ENCODE assay signal across 8 cellular contexts in genomic region chr10:79982486-79982800, GRCh38. TPM values are rescaled to one million over a fixed set of nuclear protein-coding genes. Genes with fewer than 3 reads are reported as not detected.
DNase-seq lines count a peak whose midpoint lies in the region; ATAC-seq and TF ChIP-seq lines count a peak whose summit lies in the region.

No MANE protein-coding gene starts in this region.

- 4 to 5% methylated on average over 11 of the region's 11 CpGs for WGBS in aorta, 2 donors

- intact Hi-C loops in natural killer cell (cut with micrococcal nuclease): no loop called here
- intact Hi-C loops in dendritic cell treated with granulocyte-macrophage colony-stimulating factor and Interleukin-4, amounts not matched to agents 40 ng/mL and 50 ng/mL, for 4 days (cut with micrococcal nuclease): loop anchor here (2.0 kb wide), 1 partner anchor 44 kb away; no protein-coding TSS in a partner anchor
- intact Hi-C loops in aorta (cut with DNase I): loop anchor here in 1 of 2 donors (5.0 kb wide), 1 partner anchor 95 kb away; the partner anchor contains the start of gene TMEM254

- H3K36me3 ChIP-seq in muscle layer of colon (ENCODE audit: insufficient read depth, low read length): no peaks in the 10 kb centered on the region
- no peaks in the 10 kb centered on the region for H3K36me3 ChIP-seq in aorta (ENCODE audit: control insufficient read depth in 1 of 2, insufficient read depth in 2 of 2, low read length in 1 of 2)

- no peak for ATAC-seq in natural killer cell treated with Interleukin-12 subunit alpha and Interleukin-12 subunit beta and Interleukin-15 and Interleukin-18, amount 100 ng/mL, for 72 hours
- no peak for ATAC-seq in natural killer cell
- ATAC-seq in aorta (ENCODE audit: low FRiP score): no peak
- ATAC-seq in GM21825 (IDR thresholded peaks at IDR 0.05; ENCODE audit: unreplicated experiment): no peak

- H3K9me3 ChIP-seq in muscle layer of colon (ENCODE audit: low read length) (no peaks in the 10 kb centered on the region), aorta (ENCODE audit: control insufficient read depth, low read length) (no peaks in the 10 kb centered on the region)

- peak overlapping the region; percentile 61 to 75 for H3K4me3 ChIP-seq in muscle layer of colon (ENCODE audit: low read depth in 1 of 2, low read length in 2 of 2)
- peak overlapping the region; percentile 42 to 53 for H3K4me3 ChIP-seq in aorta (ENCODE audit: low read length in 2 of 2)

- H3K36me3 Mint-ChIP-seq in natural killer cell treated with Interleukin-12 subunit alpha and Interleukin-12 subunit beta and Interleukin-15 and Interleukin-18, amount 100 ng/mL, for 72 hours: peaks cover 2% of the 10 kb centered on the region
- no peaks in the 10 kb centered on the region for H3K36me3 Mint-ChIP-seq in natural killer cell
- no peaks in the 10 kb centered on the region for H3K36me3 Mint-ChIP-seq in dendritic cell treated with granulocyte-macrophage colony-stimulating factor and Interleukin-4, amounts not matched to agents 40 ng/mL and 50 ng/mL, for 4 days (ENCODE audit: low read depth)

- no peak for TF ChIP-seq CTCF in natural killer cell (IDR thresholded peaks at IDR 0.05)

- H3K27ac ChIP-seq in muscle layer of colon (ENCODE audit: low read depth, low read length): no peak overlapping the region
- H3K27ac ChIP-seq in aorta (ENCODE audit: low read depth in 1 of 2, low read length in 2 of 2): no peak overlapping the region

- peaks cover 49 to 74% of the 10 kb centered on the region in 2 donors for H3K27me3 Mint-ChIP-seq in natural killer cell treated with Interleukin-12 subunit alpha and Interleukin-12 subunit beta and Interleukin-15 and Interleukin-18, amount 100 ng/mL, for 72 hours
- H3K27me3 Mint-ChIP-seq in natural killer cell (ENCODE audit: low read depth in 2 of 2): peaks cover 41 to 74% of the 10 kb centered on the region in 2 donors
- H3K27me3 Mint-ChIP-seq in dendritic cell treated with granulocyte-macrophage colony-stimulating factor and Interleukin-4, amounts not matched to agents 40 ng/mL and 50 ng/mL, for 4 days: peaks cover 71% of the 10 kb centered on the region

- peaks cover 3 to 17% of the 10 kb centered on the region in 2 donors for H3K4me1 Mint-ChIP-seq in natural killer cell treated with Interleukin-12 subunit alpha and Interleukin-12 subunit beta and Interleukin-15 and Interleukin-18, amount 100 ng/mL, for 72 hours (ENCODE audit: low read depth in 2 of 2)
- H3K4me1 Mint-ChIP-seq in natural killer cell: peaks cover 0 to 4% of the 10 kb centered on the region in 2 donors
- H3K4me1 Mint-ChIP-seq in dendritic cell treated with granulocyte-macrophage colony-stimulating factor and Interleukin-4, amounts not matched to agents 40 ng/mL and 50 ng/mL, for 4 days (ENCODE audit: low read depth): peaks cover 34% of the 10 kb centered on the region

- DNase-seq in natural killer cell treated with Interleukin-12 subunit alpha and Interleukin-12 subunit beta and Interleukin-15 and Interleukin-18, amount 100 ng/mL, for 72 hours (ENCODE audit: low spot score): no peak
- DNase-seq in natural killer cell: no peak
- no peak for DNase-seq in aorta
- no peak for DNase-seq in HuH-7 (ENCODE audit: low spot score)
- no peak for DNase-seq in NCI-H774 (lab: John Stamatoyannopoulos, UW)

- H3K4me3 Mint-ChIP-seq in natural killer cell treated with Interleukin-12 subunit alpha and Interleukin-12 subunit beta and Interleukin-15 and Interleukin-18, amount 100 ng/mL, for 72 hours: peak overlapping the region; percentile 34
- H3K4me3 Mint-ChIP-seq in natural killer cell: no peak overlapping the region
- H3K4me3 Mint-ChIP-seq in dendritic cell treated with granulocyte-macrophage colony-stimulating factor and Interleukin-4, amounts not matched to agents 40 ng/mL and 50 ng/mL, for 4 days: peak overlapping the region; percentile 87

- no peak overlapping the region for H3K27ac Mint-ChIP-seq in natural killer cell treated with Interleukin-12 subunit alpha and Interleukin-12 subunit beta and Interleukin-15 and Interleukin-18, amount 100 ng/mL, for 72 hours
- no peak overlapping the region for H3K27ac Mint-ChIP-seq in natural killer cell
- peak overlapping the region; percentile 89 for H3K27ac Mint-ChIP-seq in dendritic cell treated with granulocyte-macrophage colony-stimulating factor and Interleukin-4, amounts not matched to agents 40 ng/mL and 50 ng/mL, for 4 days

- H3K27me3 ChIP-seq in muscle layer of colon (ENCODE audit: control insufficient read depth in 1 of 2, insufficient read depth in 2 of 2, low read length in 2 of 2) (peaks cover 0 to 6% of the 10 kb centered on the region in 2 donors), aorta (ENCODE audit: control insufficient read depth in 1 of 2, insufficient read depth in 2 of 2, low read length in 1 of 2) (no peaks in the 10 kb centered on the region)

- H3K9me3 Mint-ChIP-seq in natural killer cell treated with Interleukin-12 subunit alpha and Interleukin-12 subunit beta and Interleukin-15 and Interleukin-18, amount 100 ng/mL, for 72 hours: no peaks in the 10 kb centered on the region
- no peaks in the 10 kb centered on the region for H3K9me3 Mint-ChIP-seq in natural killer cell
- peaks cover 4% of the 10 kb centered on the region for H3K9me3 Mint-ChIP-seq in dendritic cell treated with granulocyte-macrophage colony-stimulating factor and Interleukin-4, amounts not matched to agents 40 ng/mL and 50 ng/mL, for 4 days

- no peak overlapping the region for H3K9ac ChIP-seq in muscle layer of colon (ENCODE audit: low read length)

- H3K4me1 ChIP-seq in muscle layer of colon (ENCODE audit: insufficient read depth, low read length): peaks cover 11% of the 10 kb centered on the region
- no peaks in the 10 kb centered on the region for H3K4me1 ChIP-seq in aorta (ENCODE audit: control insufficient read depth in 1 of 2, insufficient read depth in 2 of 2, low read length in 2 of 2)

RNA-seq across cellular contexts. Expression of gene SFTPD, which starts 33.5 kb away (rescaled TPM):
- not detected for total RNA-seq in natural killer cell treated with Interleukin-12 subunit alpha and Interleukin-12 subunit beta and Interleukin-15 and Interleukin-18, amount 100 ng/mL, for 72 hours
- total RNA-seq in natural killer cell (under 1 TPM in 1 of 3 donors, not detected in 2; 0.56 TPM), aorta (under 1 TPM; 0.30 to 0.58 TPM)
- polyA plus RNA-seq in aorta: 1 to 10 TPM in 1 of 2 donors, under 1 TPM in 1; 0.25 to 1.2 TPM
